Comparison of ENCODE assay signal across 19 cellular contexts in the genomic region with DNA sequence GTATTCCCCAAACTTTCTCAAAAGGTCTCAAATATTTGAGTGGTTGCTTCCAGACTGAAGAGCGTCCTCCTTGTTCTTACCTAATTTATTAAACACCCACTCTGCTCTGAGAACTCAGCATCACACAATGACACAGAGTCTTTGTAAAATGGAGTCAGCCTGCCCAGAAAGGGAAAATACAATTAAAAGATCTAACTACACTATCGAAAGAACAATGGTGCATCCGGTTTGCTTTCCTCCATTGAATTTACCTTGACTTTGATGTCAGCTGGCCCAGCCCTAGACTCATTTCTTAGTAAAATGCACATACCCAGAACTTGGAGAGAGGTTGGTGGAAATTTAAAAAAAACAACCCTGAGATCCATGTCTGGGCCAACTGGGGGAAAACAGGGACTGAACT.
DNase-seq lines count a peak whose midpoint lies in the region; ATAC-seq and TF ChIP-seq lines count a peak whose summit lies in the region.
"Had no signal": no experiment of that assay in that cellular context is flagged by ENCODE, and none has a peak within 500 bp of the region (broad histone marks: within the 10 kb centered on the region; RNA-seq: fewer than 3 reads in every experiment).

No MANE protein-coding gene starts in this region.

- no peak for TF ChIP-seq CTCF in heart right ventricle (IDR thresholded peaks at IDR 0.05)
- TF ChIP-seq CTCF in right atrium auricular region (IDR thresholded peaks at IDR 0.05), result no peak
- TF ChIP-seq CTCF in gastrocnemius medialis (IDR thresholded peaks at IDR 0.05 in 4 of 5, conservative IDR thresholded peaks at IDR 0.05 in 1 of 5), result no peak

- no peak overlapping the region for H4K8ac ChIP-seq in neuronal stem cell (ENCODE audit: low read depth, low read length)

- no peak overlapping the region for H3K14ac ChIP-seq in neuronal stem cell (ENCODE audit: low read length)

- no peak overlapping the region for H3K4ac ChIP-seq in neuronal stem cell (ENCODE audit: low read length)

- no peak overlapping the region for H2BK15ac ChIP-seq in neuronal stem cell (ENCODE audit: low read length)

- no peak for DNase-seq in heart right ventricle
- no peak for DNase-seq in right atrium auricular region (ENCODE audit: low spot score)
- no peak for DNase-seq in caudate nucleus (lab: John Stamatoyannopoulos, UW)
- peak; percentile 56 for DNase-seq in dermis blood vessel endothelial cell
- DNase-seq in neuronal stem cell (ENCODE audit: low spot score), result no peak
- DNase-seq in putamen (ENCODE audit: low spot score), result no peak
- no peak for DNase-seq in gastrocnemius medialis
- no peak for DNase-seq in COR-L47 (lab: John Stamatoyannopoulos, UW)
- DNase-seq: 8988T; ACHN; BE2C; C1 segment of cervical spinal cord; Caco-2; Calu3; CD4-positive, alpha-beta memory T cell; CD8-positive, alpha-beta memory T cell; DMS79 treated with DMSO at 0.1 percent for 48 hours; GF-D8 had no signal

- intact Hi-C loops in heart right ventricle (cut with DNase I), result loop anchor here in 1 of 10 donors (5.0 kb wide), 1 partner anchor 174 kb away; no protein-coding TSS in a partner anchor
- intact Hi-C loops in gastrocnemius medialis (cut with DNase I; ENCODE audit: low total_unique reads), result no loop called here

- 73 to 78% methylated on average over 3 of the region's 3 CpGs for WGBS in heart right ventricle, 2 donors
- no CpG with 5 or more reads among the region's 3 CpGs for WGBS in neuronal stem cell (ENCODE audit: extremely low coverage in 2 of 2, insufficient read length in 2 of 2, insufficient replicate concordance in 1 of 2), 2 donors

- no peaks in the 10 kb centered on the region for H3K27me3 ChIP-seq in heart right ventricle
- H3K27me3 ChIP-seq in right atrium auricular region, result no peaks in the 10 kb centered on the region
- H3K27me3 ChIP-seq in neuronal stem cell (ENCODE audit: control insufficient read depth in 3 of 3, insufficient read depth in 3 of 3, low read depth in 1 of 3, low read length in 3 of 3), result no peaks in the 10 kb centered on the region
- no peaks in the 10 kb centered on the region for H3K27me3 ChIP-seq in gastrocnemius medialis
- H3K27me3 ChIP-seq: BE2C, BLaER1 had no signal

- peak overlapping the region in 9 of 10 donors; percentile 17 to 72 (median 47) for H3K27ac ChIP-seq in heart right ventricle
- H3K27ac ChIP-seq in right atrium auricular region, result no peak overlapping the region
- H3K27ac ChIP-seq in caudate nucleus (ENCODE audit: low read depth, low read length), result peak overlapping the region; percentile 31
- H3K27ac ChIP-seq in neuronal stem cell (replicated peaks; ENCODE audit: low read length), result no peak overlapping the region
- H3K27ac ChIP-seq in gastrocnemius medialis, result no peak overlapping the region
- H3K27ac ChIP-seq: BLaER1 had no signal

- no peaks in the 10 kb centered on the region for H3K9me3 ChIP-seq in heart right ventricle
- H3K9me3 ChIP-seq in right atrium auricular region, result no peaks in the 10 kb centered on the region
- peaks cover 0 to 1% of the 10 kb centered on the region in 2 donors for H3K9me3 ChIP-seq in neuronal stem cell (replicated peaks in 1 of 2; ENCODE audit: control insufficient read depth in 2 of 2, insufficient read depth in 1 of 2, low read depth in 1 of 2, low read length in 2 of 2)
- H3K9me3 ChIP-seq in gastrocnemius medialis, result no peaks in the 10 kb centered on the region
- H3K9me3 ChIP-seq: BE2C, BLaER1, Caco-2 had no signal

- no peak overlapping the region for H2AK5ac ChIP-seq in neuronal stem cell (ENCODE audit: low read depth, low read length)

- H3K36me3 ChIP-seq in heart right ventricle, result no peaks in the 10 kb centered on the region
- no peaks in the 10 kb centered on the region for H3K36me3 ChIP-seq in right atrium auricular region
- no peaks in the 10 kb centered on the region for H3K36me3 ChIP-seq in neuronal stem cell (replicated peaks in 1 of 2; ENCODE audit: control insufficient read depth in 2 of 2, insufficient read depth in 2 of 2, low read length in 2 of 2)
- no peaks in the 10 kb centered on the region for H3K36me3 ChIP-seq in gastrocnemius medialis
- H3K36me3 ChIP-seq: BE2C, BLaER1 had no signal

- no peak overlapping the region for H2BK120ac ChIP-seq in neuronal stem cell (ENCODE audit: low read depth, low read length)

- in situ Hi-C loops in gastrocnemius medialis (cut with MboI; ENCODE audit: low sequenced_read_pairs in 4 of 4), result no loop called here

- no peak overlapping the region for H3K4me3 ChIP-seq in heart right ventricle
- no peak overlapping the region for H3K4me3 ChIP-seq in right atrium auricular region
- H3K4me3 ChIP-seq in neuronal stem cell (ENCODE audit: low read length in 2 of 2), result no peak overlapping the region
- no peak overlapping the region for H3K4me3 ChIP-seq in gastrocnemius medialis
- H3K4me3 ChIP-seq: BLaER1 had no signal

- H2AFZ ChIP-seq in neuronal stem cell (ENCODE audit: low read length), result peak overlapping the region; percentile 17

- H2BK12ac ChIP-seq in neuronal stem cell (ENCODE audit: low read length), result no peak overlapping the region

- TF ChIP-seq POLR2A in gastrocnemius medialis (IDR thresholded peaks at IDR 0.05), result no peak

- no peak overlapping the region for H3K23ac ChIP-seq in neuronal stem cell (ENCODE audit: low read depth, low read length, poor library complexity)

- no peak overlapping the region for H3K4me2 ChIP-seq in neuronal stem cell (ENCODE audit: insufficient read depth, low read length, poor library complexity, severe bottlenecking)
- H3K4me2 ChIP-seq: BLaER1 had no signal

- H3K9ac ChIP-seq in neuronal stem cell (ENCODE audit: low read depth, low read length, poor library complexity), result no peak overlapping the region
- H3K9ac ChIP-seq: BLaER1 had no signal

- no peaks in the 10 kb centered on the region for H3K79me1 ChIP-seq in neuronal stem cell (ENCODE audit: low read depth, low read length)

- peak in 4 of 8 donors; percentile 19 to 59 (median 36) for ATAC-seq in heart right ventricle
- ATAC-seq in gastrocnemius medialis, result no peak

- no peak overlapping the region for H3K18ac ChIP-seq in neuronal stem cell (ENCODE audit: low read length)

- no peak overlapping the region for H2BK5ac ChIP-seq in neuronal stem cell (ENCODE audit: low read length)

- H3K4me1 ChIP-seq in heart right ventricle (peaks cover 2 to 50% (median 16%) of the 10 kb centered on the region in 9 donors), right atrium auricular region (peaks cover 0 to 12% of the 10 kb centered on the region in 2 donors), neuronal stem cell (ENCODE audit: control insufficient read depth in 2 of 2, insufficient read depth in 1 of 2, low read depth in 1 of 2, low read length in 2 of 2) (peaks cover 0 to 12% of the 10 kb centered on the region in 2 donors), gastrocnemius medialis (peaks cover 8 to 16% of the 10 kb centered on the region in 2 donors)
- H3K4me1 ChIP-seq: Caco-2 had no signal

- H4K91ac ChIP-seq in neuronal stem cell (ENCODE audit: low read depth, low read length, poor library complexity), result no peak overlapping the region

Comparison
In these comparisons a context has a peak if more than half of its experiments do, and no peak if none do; other contexts are left out.
1. H3K27ac ChIP-seq: peak in heart right ventricle (9 of 10) and caudate nucleus (single experiment); none in right atrium auricular region (0 of 2), neuronal stem cell (single experiment) and gastrocnemius medialis (0 of 4).